Comparison of ENCODE assay signal across 14 cellular contexts in genomic region chr12:121448771-121449315, GRCh38.
"Had no signal": no experiment of that assay in that cellular context is flagged by ENCODE, and none has a peak within 500 bp of the region (broad histone marks: within the 10 kb centered on the region; RNA-seq: fewer than 3 reads in every experiment).

No MANE protein-coding gene starts in this region.

- H3K27ac Mint-ChIP-seq: activated naive CD4-positive, alpha-beta T cell treated with anti-CD3 and anti-CD28 coated beads for 36 hours; activated T-helper 2 cell treated with anti-CD3 and anti-CD28 coated beads, Interferon-gamma antibody, Interleukin-2, Interleukin-4, amounts not matched to agents 10 μg/mL and 5 μg/mL and 100 μg/mL, durations not matched to agents 14 hours and 24 hours and 36 hours; endodermal cell had no signal

- DNase-seq: activated CD4-positive, alpha-beta T cell treated with anti-CD3 and anti-CD28 coated beads, Interleukin-2, amount 50 U/mL, for 4 hours; activated naive CD4-positive, alpha-beta T cell treated with anti-CD3 and anti-CD28 coated beads for 36 hours; dorsolateral prefrontal cortex; endodermal cell; islet precursor cell; stimulated activated CD4-positive, alpha-beta T cell treated with anti-CD3 and anti-CD28 coated beads, Interleukin-12 subunit alpha, Interleukin-12 subunit beta, amount 100 ng/mL, for 4 hours; stimulated activated naive CD4-positive, alpha-beta T cell; uterus had no signal

- H3K4me3 ChIP-seq: cardiac muscle cell, dorsolateral prefrontal cortex, hepatocyte, tibial nerve, uterus had no signal

- H3K27me3 ChIP-seq: cardiac muscle cell, dorsolateral prefrontal cortex, hepatocyte, neutrophil, tibial nerve, uterus had no signal

- H3K4me1 Mint-ChIP-seq: endodermal cell had no signal

- H3K9ac ChIP-seq: parathyroid adenoma had no signal

- H3K9me3 Mint-ChIP-seq: activated naive CD4-positive, alpha-beta T cell treated with anti-CD3 and anti-CD28 coated beads for 36 hours; activated T-helper 2 cell treated with anti-CD3 and anti-CD28 coated beads, Interferon-gamma antibody, Interleukin-2, Interleukin-4, amounts not matched to agents 10 μg/mL and 5 μg/mL and 100 μg/mL, durations not matched to agents 14 hours and 24 hours and 36 hours; endodermal cell had no signal

- H3K4me3 Mint-ChIP-seq: activated naive CD4-positive, alpha-beta T cell treated with anti-CD3 and anti-CD28 coated beads for 36 hours; endodermal cell had no signal

- H3K27ac ChIP-seq: cardiac muscle cell, hepatocyte, neutrophil, parathyroid adenoma, tibial nerve, uterus had no signal

- H3K9me3 ChIP-seq: neutrophil, tibial nerve, uterus had no signal

- H3K4me1 ChIP-seq: parathyroid adenoma, uterus had no signal

- H3K36me3 ChIP-seq: cardiac muscle cell, neutrophil, uterus had no signal
